Comparison of ENCODE assay signal across 15 cellular contexts in genomic region chr11:94840209-94840608, GRCh38.
A peak's percentile ranks its signal among the peaks of the same experiment; 100 is the strongest.
DNase-seq lines count a peak whose midpoint lies in the region; ATAC-seq and TF ChIP-seq lines count a peak whose summit lies in the region.
"Had no signal": no experiment of that assay in that cellular context is flagged by ENCODE, and none has a peak within 500 bp of the region (broad histone marks: within the 10 kb centered on the region; RNA-seq: fewer than 3 reads in every experiment).

No MANE protein-coding gene starts in this region.

- H3K9me3 ChIP-seq in adipocyte (ENCODE audit: control insufficient read depth, low read length), result no peaks in the 10 kb centered on the region

- DNase-seq in AG10803 (ENCODE audit: low read depth), result peak; percentile 37
- peak; percentile 57 for DNase-seq in adipocyte (ENCODE audit: low read depth)
- DNase-seq in fibroblast of the conjunctiva (ENCODE audit: low read depth), result peak; percentile 18
- DNase-seq in sciatic nerve (ENCODE audit: low spot score), result no peak
- DNase-seq in NCI-H526 treated with DMSO at 0.1 percent for 48 hours (lab: John Stamatoyannopoulos, UW), result no peak
- DNase-seq in activated T-cell treated with anti-CD3 and anti-CD28 coated beads for 4 hours, result no peak
- DNase-seq in activated naive CD4-positive, alpha-beta T cell (lab: John Stamatoyannopoulos, UW), result no peak
- DNase-seq: COR-L47, KBM-7, MV-4-11, NCI-H1417, NCI-H187 treated with DMSO at 0.1 percent for 48 hours, NCI-H748 treated with DMSO at 0.1 percent for 48 hours, RPMI8226 had no signal

- H3K4me3 ChIP-seq in AG10803 (ENCODE audit: low read length) (no peak overlapping the region), adipocyte (ENCODE audit: low read length) (no peak overlapping the region)

- H3K27me3 ChIP-seq in adipocyte (replicated peaks; ENCODE audit: control insufficient read depth, insufficient read depth, low read length), result no peaks in the 10 kb centered on the region

- intact Hi-C loops in sciatic nerve (cut with DNase I), result no loop called here

- H3K36me3 ChIP-seq in adipocyte (ENCODE audit: control insufficient read depth, insufficient read depth, low read length, severe bottlenecking), result peaks cover 48% of the 10 kb centered on the region

- ATAC-seq in sciatic nerve (peak; percentile 64), GM18909 (IDR thresholded peaks at IDR 0.05; ENCODE audit: poor library complexity, unreplicated experiment) (no peak)

- peak overlapping the region; percentile 7 for H3K9ac ChIP-seq in adipocyte (ENCODE audit: low read length)

- TF ChIP-seq CTCF in AG10803 (conservative IDR thresholded peaks at IDR 0.05; ENCODE audit: low read length), result no peak

- H3K4me1 ChIP-seq in adipocyte (ENCODE audit: control insufficient read depth, insufficient read depth, low read length), result peaks cover 10% of the 10 kb centered on the region

Comparison
In these comparisons a context has a peak if more than half of its experiments do, and no peak if none do; other contexts are left out.
1. DNase-seq: peak in AG10803 (single experiment), adipocyte (single experiment) and fibroblast of the conjunctiva (single experiment); none in sciatic nerve (single experiment), NCI-H526 treated with DMSO at 0.1 percent for 48 hours (single experiment), activated T-cell treated with anti-CD3 and anti-CD28 coated beads for 4 hours (single experiment) and activated naive CD4-positive, alpha-beta T cell (0 of 4).